Comparison of ENCODE assay signal across 16 cellular contexts in genomic region chr17:19313746-19314651, GRCh38. TPM values are rescaled to one million over a fixed set of nuclear protein-coding genes. Genes with fewer than 3 reads are reported as not detected.
DNase-seq lines count a peak whose midpoint lies in the region; TF ChIP-seq lines count a peak whose summit lies in the region.
"Had no signal": no experiment of that assay in that cellular context is flagged by ENCODE, and none has a peak within 500 bp of the region (broad histone marks: within the 10 kb centered on the region; RNA-seq: fewer than 3 reads in every experiment).

No MANE protein-coding gene starts in this region.

- peak; percentile 70; the same call in 1 of the 2 replicates for TF ChIP-seq EP300 in Ishikawa (IDR thresholded peaks at IDR 0.05; ENCODE audit: borderline replicate concordance)

- peaks cover 11% of the 10 kb centered on the region for H3K36me3 ChIP-seq in A673 (ENCODE audit: insufficient read depth, low read length, poor library complexity, severe bottlenecking)

- TF ChIP-seq CTCF in A673 (conservative IDR thresholded peaks at IDR 0.05; ENCODE audit: low read depth, low read length): no peak

- intact Hi-C loops in A673 (cut with micrococcal nuclease; ENCODE audit: unreplicated experiment): no loop called here

- TF ChIP-seq RAD21 in Ishikawa (IDR thresholded peaks at IDR 0.05; ENCODE audit: low read depth): no peak

- CTCF ChIA-PET in A673 (lab: Charles Lee): no interaction called here

- DNase-seq in caudate nucleus (lab: John Stamatoyannopoulos, UW): no peak
- no peak for DNase-seq in substantia nigra (lab: John Stamatoyannopoulos, UW)
- no peak for DNase-seq in hypothalamus (lab: John Stamatoyannopoulos, UW)
- DNase-seq in A673 (ENCODE audit: low spot score): no peak
- no peak for DNase-seq in ecto neural progenitor cell (ENCODE audit: low spot score)
- DNase-seq in NCI-H1694 treated with DMSO at 0.1 percent for 48 hours (lab: John Stamatoyannopoulos, UW): no peak
- DNase-seq: activated CD4-positive, alpha-beta T cell treated with anti-CD3 and anti-CD28 coated beads, Interleukin-2, amount 50 U/mL, for 1 hour; activated T-cell treated with anti-CD3 and anti-CD28 coated beads, Interleukin-2, amount 50 U/mL, for 4 hours; CD4-positive, CD25-positive, alpha-beta regulatory T cell; cerebellar nuclear complex; RPMI8226; small intestine; stimulated activated naive B cell treated with anti-CD40 and anti-IgM and Interleukin-4, amounts not matched to agents 10 μg/mL and 1 μg/mL and 100 μg/mL, for 72 hours had no signal

- BruUV-seq in A673 (replicated peaks; lab: Mats Ljungman, UMichigan): no TSS peak

- POLR2A ChIA-PET in A673 (lab: Charles Lee; ENCODE audit: low non-redundant PET): no interaction called here

- H3K4me3 ChIP-seq in A673 (ENCODE audit: low read depth, low read length, poor library complexity, severe bottlenecking): no peak overlapping the region

- peak overlapping the region; percentile 58 for H3K27ac ChIP-seq in caudate nucleus (ENCODE audit: low read depth, low read length)
- peak overlapping the region; percentile 60 for H3K27ac ChIP-seq in layer of hippocampus (ENCODE audit: low read depth, low read length)
- H3K27ac ChIP-seq in substantia nigra (ENCODE audit: low read depth, low read length, poor library complexity, severe bottlenecking): peak overlapping the region; percentile 17
- no peak overlapping the region for H3K27ac ChIP-seq in A673 (ENCODE audit: low read depth, low read length, poor library complexity, severe bottlenecking)
- H3K27ac ChIP-seq: epithelial cell of prostate had no signal

- H3K4me1 ChIP-seq in A673 (ENCODE audit: insufficient read depth, low read length, poor library complexity, severe bottlenecking): peaks cover 15% of the 10 kb centered on the region

- H3K9me3 ChIP-seq in A673 (ENCODE audit: low read depth, low read length, poor library complexity, severe bottlenecking): no peaks in the 10 kb centered on the region

- H3K27me3 ChIP-seq in layer of hippocampus (ENCODE audit: control insufficient read depth, insufficient read depth, low read length) (no peaks in the 10 kb centered on the region), A673 (replicated peaks; ENCODE audit: insufficient read depth, low read depth, low read length, poor library complexity) (no peaks in the 10 kb centered on the region)

TF ChIP-seq in Ishikawa, 13 proteins besides CTCF, POLR2A, EP300 and RAD21:
- TF ChIP-seq TAF1 (IDR thresholded peaks at IDR 0.05; ENCODE audit: low read depth) (no peak), TEAD4 (IDR thresholded peaks at IDR 0.05) (no peak), TCF12 (IDR thresholded peaks at IDR 0.05; ENCODE audit: low read depth) (peak; percentile 66), USF1 (IDR thresholded peaks at IDR 0.05) (no peak), EGR1 (IDR thresholded peaks at IDR 0.05) (no peak), REST (IDR thresholded peaks at IDR 0.05; ENCODE audit: low read depth) (no peak), CREB1 (IDR thresholded peaks at IDR 0.05; ENCODE audit: low read depth) (no peak), ZBTB7A (IDR thresholded peaks at IDR 0.05; ENCODE audit: low read depth) (no peak), NFIC (IDR thresholded peaks at IDR 0.05) (peak; percentile 88), FOXM1 (IDR thresholded peaks at IDR 0.05; ENCODE audit: borderline replicate concordance, low read depth) (no peak), CEBPB (IDR thresholded peaks at IDR 0.05) (peak; percentile 38; the same call in 1 of the 2 replicates), YY1 (IDR thresholded peaks at IDR 0.05; ENCODE audit: low read depth) (no peak)
- TF ChIP-seq, protein P1, sequence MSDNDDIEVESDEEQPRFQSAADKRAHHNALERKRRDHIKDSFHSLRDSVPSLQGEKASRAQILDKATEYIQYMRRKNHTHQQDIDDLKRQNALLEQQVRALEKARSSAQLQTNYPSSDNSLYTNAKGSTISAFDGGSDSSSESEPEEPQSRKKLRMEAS (IDR thresholded peaks at IDR 0.05): peak; percentile 71

RNA-seq across cellular contexts. Expression of gene B9D1, which starts 48.5 kb away (rescaled TPM):
- total RNA-seq in A673 (2021): 37.0 and 45.2 TPM in 2 replicates
